ENCODE assay signal across 8 cellular contexts in genomic region chr14:71555654-71556559, GRCh38.
DNase-seq lines count a peak whose midpoint lies in the region; ATAC-seq and TF ChIP-seq lines count a peak whose summit lies in the region.

No MANE protein-coding gene starts in this region.

- TF ChIP-seq POLR2A in prostate gland (IDR thresholded peaks at IDR 0.05), result no peak

- no peak for TF ChIP-seq CTCF in Calu3 (IDR thresholded peaks at IDR 0.05; ENCODE audit: unreplicated experiment)
- TF ChIP-seq CTCF in HL-60 (IDR thresholded peaks at IDR 0.05; ENCODE audit: insufficient read depth, low read length), result no peak
- no peak for TF ChIP-seq CTCF in prostate gland (IDR thresholded peaks at IDR 0.05)

- H3K27me3 Mint-ChIP-seq in Calu3 (ENCODE audit: unreplicated experiment), result no peaks in the 10 kb centered on the region
- H3K27me3 Mint-ChIP-seq in activated CD4-positive, alpha-beta memory T cell treated with anti-CD3 and anti-CD28 coated beads, Interleukin-2, amount 10 ng/mL, durations not matched to agents 7 days and 5 days, result no peaks in the 10 kb centered on the region

- H3K4me1 ChIP-seq in prostate gland (replicated peaks), result no peaks in the 10 kb centered on the region

- H3K36me3 ChIP-seq in prostate gland, result no peaks in the 10 kb centered on the region

- POLR2A ChIA-PET in activated CD4-positive, alpha-beta memory T cell treated with anti-CD3 and anti-CD28 coated beads, Interleukin-2, amount 10 ng/mL, durations not matched to agents 7 days and 5 days (lab: Charles Lee), result interaction anchor here (0.6 to 2.8 kb wide), 17 partner anchors 13 to 235 kb away, joined by 3 to 14 read pairs (median 3); partner anchors contain the start of gene SIPA1L1

- 75% methylated on average over 5 of the region's 5 CpGs for WGBS in prostate gland

- no peaks in the 10 kb centered on the region for H3K36me3 Mint-ChIP-seq in Calu3 (ENCODE audit: insufficient read depth, unreplicated experiment)
- H3K36me3 Mint-ChIP-seq in activated CD4-positive, alpha-beta memory T cell treated with anti-CD3 and anti-CD28 coated beads, Interleukin-2, amount 10 ng/mL, durations not matched to agents 7 days and 5 days (ENCODE audit: low read depth), result peaks cover 13% of the 10 kb centered on the region

- H3K4me3 ChIP-seq in HL-60 (replicated peaks; ENCODE audit: insufficient read depth, low read length) (no peak overlapping the region), prostate gland (no peak overlapping the region)

- no peaks in the 10 kb centered on the region for H3K9me3 Mint-ChIP-seq in Calu3 (ENCODE audit: low read depth, unreplicated experiment)
- H3K9me3 Mint-ChIP-seq in activated CD4-positive, alpha-beta memory T cell treated with anti-CD3 and anti-CD28 coated beads, Interleukin-2, amount 10 ng/mL, durations not matched to agents 7 days and 5 days, result no peaks in the 10 kb centered on the region

- peak; percentile 88 for ATAC-seq in GM21381 (IDR thresholded peaks at IDR 0.05; ENCODE audit: unreplicated experiment)

- H3K27ac ChIP-seq in HL-60 (replicated peaks) (peak overlapping the region; percentile 40), prostate gland (no peak overlapping the region)

- DNase-seq in Calu3 (no peak), HL-60 (ENCODE audit: low read depth in 1 of 2, low spot score in 1 of 2) (peak in 1 of 2 experiments; percentile 31), glomerular visceral epithelial cell (ENCODE audit: extremely low spot score) (peak; percentile 42), prostate gland (ENCODE audit: low spot score) (no peak), posterior cingulate gyrus (no peak)
- peak; percentile 52 for DNase-seq in activated CD4-positive, alpha-beta memory T cell treated with anti-CD3 and anti-CD28 coated beads, Interleukin-2, amount 10 ng/mL, durations not matched to agents 7 days and 5 days
- peak; percentile 73 for DNase-seq in stimulated activated CD8-positive, alpha-beta memory T cell treated with anti-CD3 and anti-CD28 coated beads, Interleukin-4, amount 100 ng/mL, for 48 hours

- H3K4me3 Mint-ChIP-seq in Calu3 (ENCODE audit: low read depth, unreplicated experiment), result no peak overlapping the region
- peak overlapping the region; percentile 57 for H3K4me3 Mint-ChIP-seq in activated CD4-positive, alpha-beta memory T cell treated with anti-CD3 and anti-CD28 coated beads, Interleukin-2, amount 10 ng/mL, durations not matched to agents 7 days and 5 days

- peak overlapping the region; percentile 52 for H3K27ac Mint-ChIP-seq in Calu3 (ENCODE audit: unreplicated experiment)
- H3K27ac Mint-ChIP-seq in activated CD4-positive, alpha-beta memory T cell treated with anti-CD3 and anti-CD28 coated beads, Interleukin-2, amount 10 ng/mL, durations not matched to agents 7 days and 5 days, result peak overlapping the region; percentile 86

- H3K9me3 ChIP-seq in prostate gland, result no peaks in the 10 kb centered on the region

- intact Hi-C loops in Calu3 (cut with micrococcal nuclease; ENCODE audit: unreplicated experiment), result no loop called here
- intact Hi-C loops in prostate gland (cut with DNase I), result no loop called here
- intact Hi-C loops in posterior cingulate gyrus (cut with DNase I), result no loop called here

- CTCF ChIA-PET in Calu3 (lab: Charles Lee), result interaction anchor here (1.0 kb wide), 1 partner anchor 36 kb away, joined by 3 read pairs; no protein-coding TSS in a partner anchor
- CTCF ChIA-PET in activated CD4-positive, alpha-beta memory T cell treated with anti-CD3 and anti-CD28 coated beads, Interleukin-2, amount 10 ng/mL, durations not matched to agents 7 days and 5 days (lab: Charles Lee), result interaction anchor here (0.8 to 0.9 kb wide), 2 partner anchors 29 to 300 kb away, joined by 3 read pairs; no protein-coding TSS in a partner anchor

- peaks cover 9% of the 10 kb centered on the region for H3K4me1 Mint-ChIP-seq in Calu3 (ENCODE audit: low read depth, unreplicated experiment)
- H3K4me1 Mint-ChIP-seq in activated CD4-positive, alpha-beta memory T cell treated with anti-CD3 and anti-CD28 coated beads, Interleukin-2, amount 10 ng/mL, durations not matched to agents 7 days and 5 days, result peaks cover 51% of the 10 kb centered on the region

- BruUV-seq in Calu3 (replicated peaks; lab: Mats Ljungman, UMichigan), result no TSS peak

- H3K27me3 ChIP-seq in HL-60 (ENCODE audit: insufficient read depth, poor library complexity, severe bottlenecking) (no peaks in the 10 kb centered on the region), prostate gland (replicated peaks; ENCODE audit: insufficient read depth) (no peaks in the 10 kb centered on the region)

Comparison
In these comparisons a context has a peak if more than half of its experiments do, and no peak if none do; other contexts are left out.
1. DNase-seq: peak in activated CD4-positive, alpha-beta memory T cell treated with anti-CD3 and anti-CD28 coated beads, Interleukin-2, amount 10 ng/mL, durations not matched to agents 7 days and 5 days (single experiment), glomerular visceral epithelial cell (single experiment) and stimulated activated CD8-positive, alpha-beta memory T cell treated with anti-CD3 and anti-CD28 coated beads, Interleukin-4, amount 100 ng/mL, for 48 hours (single experiment); none in Calu3 (single experiment), prostate gland (single experiment) and posterior cingulate gyrus (0 of 10).